Comparison of ENCODE assay signal across 8 cellular contexts in genomic region chr6:147390909-147391536, GRCh38.
DNase-seq lines count a peak whose midpoint lies in the region; ATAC-seq and TF ChIP-seq lines count a peak whose summit lies in the region.

No MANE protein-coding gene starts in this region.

- H3K9me3 ChIP-seq in endodermal cell (ENCODE audit: control insufficient read depth, low read length): peaks cover 11% of the 10 kb centered on the region

- H3K27ac Mint-ChIP-seq in endodermal cell (no peak overlapping the region), osteocyte (ENCODE audit: unreplicated experiment) (no peak overlapping the region)
- H3K27ac Mint-ChIP-seq in activated naive CD4-positive, alpha-beta T cell treated with anti-CD3 and anti-CD28 coated beads, Interleukin-2, amount 10 ng/mL, durations not matched to agents 7 days and 5 days: no peak overlapping the region

- no peak overlapping the region for H3K27ac ChIP-seq in endodermal cell (ENCODE audit: low read depth, low read length)

- H3K36me3 ChIP-seq in endodermal cell (ENCODE audit: control insufficient read depth, insufficient read depth, low read length): no peaks in the 10 kb centered on the region

- H3K9me3 Mint-ChIP-seq in endodermal cell (no peaks in the 10 kb centered on the region), osteocyte (ENCODE audit: unreplicated experiment) (no peaks in the 10 kb centered on the region)
- no peaks in the 10 kb centered on the region for H3K9me3 Mint-ChIP-seq in activated naive CD4-positive, alpha-beta T cell treated with anti-CD3 and anti-CD28 coated beads, Interleukin-2, amount 10 ng/mL, durations not matched to agents 7 days and 5 days

- no peaks in the 10 kb centered on the region for H3K4me1 ChIP-seq in endodermal cell (ENCODE audit: control insufficient read depth, insufficient read depth, low read length)

- WGBS in endodermal cell (ENCODE audit: insufficient coverage in 1 of 2, insufficient read length in 1 of 2), 2 experiments: 74 to 77% methylated on average over 2 to 4 of the region's 5 CpGs

- peak; percentile 87 for TF ChIP-seq CTCF in endodermal cell (conservative IDR thresholded peaks at IDR 0.05)
- TF ChIP-seq CTCF in osteocyte (IDR thresholded peaks at IDR 0.05): peak; percentile 79

- DNase-seq in NCI-H1092 treated with DMSO at 0.1 percent for 48 hours (lab: John Stamatoyannopoulos, UW): peak; percentile 1
- no peak for DNase-seq in NCI-H1092 (lab: John Stamatoyannopoulos, UW)
- peak; percentile 20 for DNase-seq in NCI-H2171 (lab: John Stamatoyannopoulos, UW)
- no peak for DNase-seq in endodermal cell
- no peak for DNase-seq in osteocyte (ENCODE audit: extremely low spot score, unreplicated experiment)
- DNase-seq in activated naive CD4-positive, alpha-beta T cell treated with anti-CD3 and anti-CD28 coated beads, Interleukin-2, amount 10 ng/mL, durations not matched to agents 7 days and 5 days: no peak

- H3K4me3 ChIP-seq in endodermal cell (ENCODE audit: low read length): no peak overlapping the region

- H3K27me3 Mint-ChIP-seq in endodermal cell (ENCODE audit: insufficient read depth): peaks cover 2% of the 10 kb centered on the region
- H3K27me3 Mint-ChIP-seq in osteocyte (ENCODE audit: unreplicated experiment): no peaks in the 10 kb centered on the region
- no peaks in the 10 kb centered on the region for H3K27me3 Mint-ChIP-seq in activated naive CD4-positive, alpha-beta T cell treated with anti-CD3 and anti-CD28 coated beads, Interleukin-2, amount 10 ng/mL, durations not matched to agents 7 days and 5 days

- H3K4me1 Mint-ChIP-seq in endodermal cell (peaks cover 13% of the 10 kb centered on the region), osteocyte (ENCODE audit: unreplicated experiment) (peaks cover 28% of the 10 kb centered on the region)
- H3K4me1 Mint-ChIP-seq in activated naive CD4-positive, alpha-beta T cell treated with anti-CD3 and anti-CD28 coated beads, Interleukin-2, amount 10 ng/mL, durations not matched to agents 7 days and 5 days: no peaks in the 10 kb centered on the region

- CTCF ChIA-PET in activated naive CD4-positive, alpha-beta T cell treated with anti-CD3 and anti-CD28 coated beads, Interleukin-2, amount 10 ng/mL, durations not matched to agents 7 days and 5 days (lab: Charles Lee): interaction anchor here (0.9 kb wide), 1 partner anchor 789 kb away, joined by 3 read pairs; no protein-coding TSS in a partner anchor

- no peaks in the 10 kb centered on the region for H3K36me3 Mint-ChIP-seq in endodermal cell (ENCODE audit: low read depth)
- no peaks in the 10 kb centered on the region for H3K36me3 Mint-ChIP-seq in osteocyte (ENCODE audit: unreplicated experiment)
- H3K36me3 Mint-ChIP-seq in activated naive CD4-positive, alpha-beta T cell treated with anti-CD3 and anti-CD28 coated beads, Interleukin-2, amount 10 ng/mL, durations not matched to agents 7 days and 5 days: no peaks in the 10 kb centered on the region

- no peaks in the 10 kb centered on the region for H3K27me3 ChIP-seq in endodermal cell (ENCODE audit: control insufficient read depth, insufficient read depth, low read length, poor library complexity, severe bottlenecking)

- no peak for ATAC-seq in HG03457 (IDR thresholded peaks at IDR 0.05; ENCODE audit: unreplicated experiment)
- no peak for ATAC-seq in GM21526 (IDR thresholded peaks at IDR 0.05; ENCODE audit: low FRiP score, unreplicated experiment)

- no peak overlapping the region for H3K9ac ChIP-seq in endodermal cell (ENCODE audit: extremely low read depth, low read length, poor library complexity, severe bottlenecking)

- no peak overlapping the region for H3K4me3 Mint-ChIP-seq in endodermal cell
- H3K4me3 Mint-ChIP-seq in osteocyte (ENCODE audit: unreplicated experiment): no peak overlapping the region
- no peak overlapping the region for H3K4me3 Mint-ChIP-seq in activated naive CD4-positive, alpha-beta T cell treated with anti-CD3 and anti-CD28 coated beads, Interleukin-2, amount 10 ng/mL, durations not matched to agents 7 days and 5 days

Comparison
In these comparisons a context has a peak if more than half of its experiments do, and no peak if none do; other contexts are left out.
1. DNase-seq: peak in NCI-H1092 treated with DMSO at 0.1 percent for 48 hours (single experiment) and NCI-H2171 (single experiment); none in NCI-H1092 (single experiment), endodermal cell (single experiment), osteocyte (single experiment) and activated naive CD4-positive, alpha-beta T cell treated with anti-CD3 and anti-CD28 coated beads, Interleukin-2, amount 10 ng/mL, durations not matched to agents 7 days and 5 days (single experiment).